ENCODE assay signal across 14 cellular contexts in genomic region chr12:3996322-3996721, GRCh38.
DNase-seq lines count a peak whose midpoint lies in the region; ATAC-seq, FAIRE-seq and TF ChIP-seq lines count a peak whose summit lies in the region.
"Had no signal": no experiment of that assay in that cellular context is flagged by ENCODE, and none has a peak within 500 bp of the region (broad histone marks: within the 10 kb centered on the region; RNA-seq: fewer than 3 reads in every experiment).

No MANE protein-coding gene starts in this region.

- H3K36me3 ChIP-seq in mammary epithelial cell (ENCODE audit: insufficient read depth, low read length): no peaks in the 10 kb centered on the region
- no peaks in the 10 kb centered on the region for H3K36me3 ChIP-seq in breast epithelium
- H3K36me3 ChIP-seq in bronchial epithelial cell (ENCODE audit: control insufficient read depth, insufficient read depth, low read length): no peaks in the 10 kb centered on the region
- H3K36me3 ChIP-seq in smooth muscle cell (ENCODE audit: low read depth): no peaks in the 10 kb centered on the region
- no peaks in the 10 kb centered on the region for H3K36me3 ChIP-seq in WERI-Rb-1
- H3K36me3 ChIP-seq: MG63 had no signal

- peaks cover 72% of the 10 kb centered on the region for H3K27me3 Mint-ChIP-seq in chondrocyte (ENCODE audit: low read depth)

- H3K27ac Mint-ChIP-seq in chondrocyte (ENCODE audit: unreplicated experiment): no peak overlapping the region
- H3K27ac Mint-ChIP-seq: CD14-positive monocyte had no signal

- WGBS in mammary epithelial cell (ENCODE audit: low coverage, missing lambda C conversion rate): 2% methylated on average over 5 of the region's 5 CpGs
- WGBS in smooth muscle cell (ENCODE audit: low lambda C conversion rate): 64% methylated on average over 5 of the region's 5 CpGs

- H3K4me3 ChIP-seq in mammary epithelial cell (replicated peaks in 1 of 3; ENCODE audit: insufficient read depth in 1 of 3, low read depth in 2 of 3, low read length in 3 of 3) (no peak overlapping the region), breast epithelium (no peak overlapping the region), bronchial epithelial cell (ENCODE audit: low read depth, low read length) (no peak overlapping the region), smooth muscle cell (no peak overlapping the region), WERI-Rb-1 (ENCODE audit: low read depth, low read length) (no peak overlapping the region)
- H3K4me3 ChIP-seq: A549, MG63 had no signal

- intact Hi-C loops in mammary epithelial cell (cut with micrococcal nuclease): loop anchor here (1.0 to 10.0 kb wide), 3 partner anchors 41 to 281 kb away; no protein-coding TSS in a partner anchor
- intact Hi-C loops in breast epithelium (cut with DNase I; ENCODE audit: low total_unique reads): no loop called here

- CTCF ChIA-PET in mammary epithelial cell (lab: Charles Lee; ENCODE audit: low non-redundant PET): interaction anchor here (0.6 to 1.4 kb wide), 2 partner anchors 40 to 41 kb away, joined by 6 to 40 read pairs; no protein-coding TSS in a partner anchor

- no peak for FAIRE-seq in bronchial epithelial cell (lab: Jason Lieb, UNC)
- FAIRE-seq: A549, D721Med had no signal

- H2AFZ ChIP-seq in mammary epithelial cell (ENCODE audit: low read depth, low read length): peak overlapping the region; percentile 27
- H2AFZ ChIP-seq in smooth muscle cell (ENCODE audit: low read depth): peak overlapping the region; percentile 57

- H3K79me2 ChIP-seq in mammary epithelial cell (ENCODE audit: insufficient read depth, low read length) (no peaks in the 10 kb centered on the region), smooth muscle cell (ENCODE audit: low read depth) (no peaks in the 10 kb centered on the region)

- no peaks in the 10 kb centered on the region for H3K36me3 Mint-ChIP-seq in chondrocyte (ENCODE audit: low read depth)
- H3K36me3 Mint-ChIP-seq: CD14-positive monocyte had no signal

- peaks cover 8% of the 10 kb centered on the region for H3K9me3 Mint-ChIP-seq in chondrocyte (ENCODE audit: low read depth)

- peak overlapping the region; percentile 1 for H3K27ac ChIP-seq in mammary epithelial cell (ENCODE audit: insufficient read depth, low read depth, low read length)
- no peak overlapping the region for H3K27ac ChIP-seq in breast epithelium
- H3K27ac ChIP-seq in smooth muscle cell (ENCODE audit: low read depth): no peak overlapping the region
- no peak overlapping the region for H3K27ac ChIP-seq in WERI-Rb-1
- H3K27ac ChIP-seq: A549 had no signal

- DNase-seq in mammary epithelial cell (peak; percentile 40), breast epithelium (ENCODE audit: low spot score in 2 of 2) (no peak), bronchial epithelial cell (ENCODE audit: low read depth) (peak; percentile 31), myocyte (ENCODE audit: low read depth) (peak; percentile 26), smooth muscle cell (lab: John Stamatoyannopoulos, UW; ENCODE audit: unreplicated experiment) (no peak), WERI-Rb-1 (no peak), chondrocyte (ENCODE audit: low spot score) (no peak)
- DNase-seq: NCI-H187, SHP77 treated with DMSO at 0.1 percent for 48 hours had no signal

- H3K9ac ChIP-seq in mammary epithelial cell (ENCODE audit: insufficient read depth, low read length) (no peak overlapping the region), smooth muscle cell (ENCODE audit: low read depth) (no peak overlapping the region)

- peaks cover 29% of the 10 kb centered on the region for H3K4me1 ChIP-seq in mammary epithelial cell (ENCODE audit: insufficient read depth, low read length)
- H3K4me1 ChIP-seq in breast epithelium: no peaks in the 10 kb centered on the region
- no peaks in the 10 kb centered on the region for H3K4me1 ChIP-seq in smooth muscle cell (ENCODE audit: low read depth)
- H3K4me1 ChIP-seq: A549 had no signal

- in situ Hi-C loops in mammary epithelial cell (cut with MboI; ENCODE audit: low sequenced_read_pairs in 2 of 2): loop anchor here (5.0 to 10.0 kb wide), 3 partner anchors 41 to 281 kb away; partner anchors contain the start of gene CCND2 (in 1 of the 2)

- no peaks in the 10 kb centered on the region for H3K27me3 ChIP-seq in mammary epithelial cell (ENCODE audit: insufficient read depth, low read length)
- peaks cover 0 to 5% of the 10 kb centered on the region in 2 donors for H3K27me3 ChIP-seq in breast epithelium
- H3K27me3 ChIP-seq in bronchial epithelial cell (ENCODE audit: control insufficient read depth, insufficient read depth, low read length): peaks cover 4% of the 10 kb centered on the region
- no peaks in the 10 kb centered on the region for H3K27me3 ChIP-seq in smooth muscle cell (ENCODE audit: low read depth)
- H3K27me3 ChIP-seq in WERI-Rb-1 (ENCODE audit: insufficient read depth, low read depth, severe bottlenecking): peaks cover 23% of the 10 kb centered on the region
- H3K27me3 ChIP-seq: MG63 had no signal

- no peaks in the 10 kb centered on the region for H4K20me1 ChIP-seq in mammary epithelial cell (ENCODE audit: insufficient read depth, low read length)
- H4K20me1 ChIP-seq in smooth muscle cell (ENCODE audit: low read depth): no peaks in the 10 kb centered on the region

- TF ChIP-seq CTCF in mammary epithelial cell (conservative IDR thresholded peaks at IDR 0.05 in 1 of 2, IDR thresholded peaks at IDR 0.05 in 1 of 2; ENCODE audit: extremely low read depth in 1 of 2, insufficient read depth in 1 of 2, low read depth in 1 of 2, low read length in 2 of 2) (no peak), breast epithelium (IDR thresholded peaks at IDR 0.05) (no peak), bronchial epithelial cell (IDR thresholded peaks at IDR 0.05; ENCODE audit: insufficient read depth, low read length, severe bottlenecking) (no peak), smooth muscle cell (IDR thresholded peaks at IDR 0.05; ENCODE audit: borderline replicate concordance, insufficient read depth, poor library complexity, severe bottlenecking) (no peak), WERI-Rb-1 (IDR thresholded peaks at IDR 0.05; ENCODE audit: low read depth, low read length) (no peak), chondrocyte (IDR thresholded peaks at IDR 0.05) (no peak)

- peak overlapping the region; percentile 1 for H3K4me2 ChIP-seq in mammary epithelial cell (ENCODE audit: insufficient read depth, low read depth, low read length)
- no peak overlapping the region for H3K4me2 ChIP-seq in smooth muscle cell
- H3K4me2 ChIP-seq: A549 had no signal

- H3K4me3 Mint-ChIP-seq in chondrocyte (ENCODE audit: unreplicated experiment): no peak overlapping the region
- H3K4me3 Mint-ChIP-seq: CD14-positive monocyte had no signal

- H3F3A ChIP-seq in smooth muscle cell (ENCODE audit: low read depth): no peaks in the 10 kb centered on the region

- ATAC-seq in GM21390 (IDR thresholded peaks at IDR 0.05; ENCODE audit: unreplicated experiment): no peak

- BruUV-seq in mammary epithelial cell (replicated peaks; lab: Mats Ljungman, UMichigan): no TSS peak

- H3K4me1 Mint-ChIP-seq in chondrocyte (ENCODE audit: low read depth): no peaks in the 10 kb centered on the region

- no peaks in the 10 kb centered on the region for H3K9me3 ChIP-seq in mammary epithelial cell (replicated peaks; ENCODE audit: insufficient read depth, low read length)
- no peaks in the 10 kb centered on the region for H3K9me3 ChIP-seq in breast epithelium
- H3K9me3 ChIP-seq in smooth muscle cell (replicated peaks; ENCODE audit: low read depth): no peaks in the 10 kb centered on the region
- H3K9me3 ChIP-seq in WERI-Rb-1 (ENCODE audit: severe bottlenecking): peaks cover 5% of the 10 kb centered on the region
- H3K9me3 ChIP-seq: MG63 had no signal

- dilution Hi-C loops in mammary epithelial cell (cut with HindIII; ENCODE audit: low sequenced_read_pairs): no loop called here

- TF ChIP-seq POLR2A in breast epithelium (IDR thresholded peaks at IDR 0.05): no peak

Comparison
In these comparisons a context has a peak if more than half of its experiments do, and no peak if none do; other contexts are left out.
1. DNase-seq: peak in mammary epithelial cell (single experiment), bronchial epithelial cell (single experiment) and myocyte (single experiment); none in breast epithelium (0 of 2), smooth muscle cell (single experiment), WERI-Rb-1 (single experiment) and chondrocyte (single experiment).